Comparison of ENCODE assay signal across 20 cellular contexts in the genomic region with DNA sequence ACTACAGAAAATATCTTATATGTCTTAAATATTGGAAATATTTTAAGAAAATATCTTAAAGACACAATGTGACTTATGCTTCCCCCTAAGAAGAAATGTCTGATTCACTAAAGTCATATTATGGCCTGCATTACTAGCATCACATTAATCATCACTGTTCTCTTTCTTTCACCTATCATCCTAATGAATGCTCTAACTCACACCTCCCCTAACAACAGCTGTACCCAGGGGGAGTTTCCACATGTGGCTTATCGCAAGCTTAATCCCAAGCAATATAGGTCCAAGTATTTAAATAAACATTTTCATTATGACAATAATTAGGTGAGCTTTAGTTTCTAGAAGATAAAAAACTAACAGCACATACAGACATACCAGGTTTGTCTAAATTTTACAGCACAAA. TPM values are rescaled to one million over a fixed set of nuclear protein-coding genes. Genes with fewer than 3 reads are reported as not detected.
DNase-seq lines count a peak whose midpoint lies in the region; ATAC-seq and TF ChIP-seq lines count a peak whose summit lies in the region.
"Had no signal": no experiment of that assay in that cellular context is flagged by ENCODE, and none has a peak within 500 bp of the region (broad histone marks: within the 10 kb centered on the region; RNA-seq: fewer than 3 reads in every experiment).

No MANE protein-coding gene starts in this region.

- H3K9me3 ChIP-seq in endodermal cell (ENCODE audit: control insufficient read depth, low read length): no peaks in the 10 kb centered on the region
- H3K9me3 ChIP-seq: BLaER1, SJCRH30 had no signal

- no peak overlapping the region for H3K27ac ChIP-seq in endodermal cell (ENCODE audit: low read depth, low read length)
- H3K27ac ChIP-seq: 22Rv1, BLaER1, SJCRH30 had no signal

- intact Hi-C loops in posterior cingulate gyrus (cut with DNase I): no loop called here

- H3K27me3 Mint-ChIP-seq in endodermal cell (ENCODE audit: insufficient read depth) (no peaks in the 10 kb centered on the region), nephron (ENCODE audit: low read depth) (no peaks in the 10 kb centered on the region)
- H3K27me3 Mint-ChIP-seq in activated T-helper 17 cell treated with anti-CD3 and anti-CD28 coated beads, Interleukin-2, amount 50 U/mL, for 72 hours: no peaks in the 10 kb centered on the region
- no peaks in the 10 kb centered on the region for H3K27me3 Mint-ChIP-seq in stimulated activated naive B cell treated with anti-CD40 and anti-IgM and Interleukin-4, amounts not matched to agents 10 μg/mL and 1 μg/mL and 100 μg/mL, for 72 hours
- H3K27me3 Mint-ChIP-seq: CD4-positive, alpha-beta memory T cell had no signal

- WGBS in endodermal cell (ENCODE audit: insufficient coverage in 1 of 2, insufficient read length in 1 of 2), 2 experiments: 100% methylated on average over 1 of the region's 1 CpG; no CpG with 5 or more reads in 1 of the 2 experiments

- H3K27ac Mint-ChIP-seq in endodermal cell (peak overlapping the region; percentile 40), nephron (peak overlapping the region; percentile 53 to 81 (median 65))
- no peak overlapping the region for H3K27ac Mint-ChIP-seq in activated T-helper 17 cell treated with anti-CD3 and anti-CD28 coated beads, Interleukin-2, amount 50 U/mL, for 72 hours
- H3K27ac Mint-ChIP-seq in stimulated activated naive B cell treated with anti-CD40 and anti-IgM and Interleukin-4, amounts not matched to agents 10 μg/mL and 1 μg/mL and 100 μg/mL, for 72 hours: no peak overlapping the region

- no peak for ATAC-seq in activated T-helper 17 cell treated with anti-CD3 and anti-CD28 coated beads, Interleukin-2, amount 50 U/mL, for 72 hours (replicated peaks)
- ATAC-seq in stimulated activated naive B cell treated with anti-CD40 and anti-IgM and Interleukin-4, amounts not matched to agents 10 μg/mL and 1 μg/mL and 100 μg/mL, for 72 hours (replicated peaks): no peak

- H3K36me3 Mint-ChIP-seq in endodermal cell (ENCODE audit: low read depth) (peaks cover 48% of the 10 kb centered on the region), nephron (ENCODE audit: low read depth) (peaks cover 57% of the 10 kb centered on the region)
- peaks cover 82% of the 10 kb centered on the region for H3K36me3 Mint-ChIP-seq in activated T-helper 17 cell treated with anti-CD3 and anti-CD28 coated beads, Interleukin-2, amount 50 U/mL, for 72 hours (ENCODE audit: low read depth)
- peaks cover 15 to 39% of the 10 kb centered on the region in 2 donors for H3K36me3 Mint-ChIP-seq in stimulated activated naive B cell treated with anti-CD40 and anti-IgM and Interleukin-4, amounts not matched to agents 10 μg/mL and 1 μg/mL and 100 μg/mL, for 72 hours

- no peak overlapping the region for H3K4me3 ChIP-seq in endodermal cell (ENCODE audit: low read length)
- H3K4me3 ChIP-seq: BLaER1, SJCRH30 had no signal

- DNase-seq in DMS79 treated with DMSO at 0.1 percent for 48 hours (lab: John Stamatoyannopoulos, UW) (peak; percentile 20), DMS79 (lab: John Stamatoyannopoulos, UW) (no peak), RKO (ENCODE audit: low spot score) (peak; percentile 21), endodermal cell (no peak), posterior cingulate gyrus (no peak)
- DNase-seq in stimulated activated naive B cell treated with anti-CD40 and anti-IgM and Interleukin-4, amounts not matched to agents 10 μg/mL and 1 μg/mL and 100 μg/mL, for 72 hours: no peak
- DNase-seq: ACHN; Caco-2; CD4-positive, alpha-beta memory T cell; Kasumi-1; MM.1S; NCI-H1048; NCI-H1417 treated with DMSO at 0.1 percent for 48 hours; NCI-H187; NK-92 treated with Interleukin-12 subunit alpha and Interleukin-12 subunit beta, amount 100 ng/mL, for 24 hours; SJCRH30 had no signal

- H3K4me1 Mint-ChIP-seq in endodermal cell: peaks cover 3% of the 10 kb centered on the region
- H3K4me1 Mint-ChIP-seq in nephron: peaks cover 4% of the 10 kb centered on the region
- H3K4me1 Mint-ChIP-seq in activated T-helper 17 cell treated with anti-CD3 and anti-CD28 coated beads, Interleukin-2, amount 50 U/mL, for 72 hours: peaks cover 3% of the 10 kb centered on the region
- peaks cover 0 to 3% of the 10 kb centered on the region in 2 donors for H3K4me1 Mint-ChIP-seq in stimulated activated naive B cell treated with anti-CD40 and anti-IgM and Interleukin-4, amounts not matched to agents 10 μg/mL and 1 μg/mL and 100 μg/mL, for 72 hours

- H3K4me1 ChIP-seq in endodermal cell (ENCODE audit: control insufficient read depth, insufficient read depth, low read length): no peaks in the 10 kb centered on the region
- H3K4me1 ChIP-seq: Caco-2, SJCRH30 had no signal

- H3K4me3 Mint-ChIP-seq in endodermal cell (no peak overlapping the region), nephron (no peak overlapping the region)
- no peak overlapping the region for H3K4me3 Mint-ChIP-seq in activated T-helper 17 cell treated with anti-CD3 and anti-CD28 coated beads, Interleukin-2, amount 50 U/mL, for 72 hours
- no peak overlapping the region for H3K4me3 Mint-ChIP-seq in stimulated activated naive B cell treated with anti-CD40 and anti-IgM and Interleukin-4, amounts not matched to agents 10 μg/mL and 1 μg/mL and 100 μg/mL, for 72 hours
- H3K4me3 Mint-ChIP-seq: CD4-positive, alpha-beta memory T cell had no signal

- no peaks in the 10 kb centered on the region for H3K9me3 Mint-ChIP-seq in endodermal cell
- H3K9me3 Mint-ChIP-seq in nephron: no peaks in the 10 kb centered on the region
- no peaks in the 10 kb centered on the region for H3K9me3 Mint-ChIP-seq in activated T-helper 17 cell treated with anti-CD3 and anti-CD28 coated beads, Interleukin-2, amount 50 U/mL, for 72 hours
- no peaks in the 10 kb centered on the region for H3K9me3 Mint-ChIP-seq in stimulated activated naive B cell treated with anti-CD40 and anti-IgM and Interleukin-4, amounts not matched to agents 10 μg/mL and 1 μg/mL and 100 μg/mL, for 72 hours
- H3K9me3 Mint-ChIP-seq: CD4-positive, alpha-beta memory T cell had no signal

- peaks cover 40% of the 10 kb centered on the region for H3K36me3 ChIP-seq in endodermal cell (ENCODE audit: control insufficient read depth, insufficient read depth, low read length)

- H3K27me3 ChIP-seq in endodermal cell (ENCODE audit: control insufficient read depth, insufficient read depth, low read length, poor library complexity, severe bottlenecking): no peaks in the 10 kb centered on the region
- H3K27me3 ChIP-seq: BLaER1, SJCRH30 had no signal

- no peak overlapping the region for H3K9ac ChIP-seq in endodermal cell (ENCODE audit: extremely low read depth, low read length, poor library complexity, severe bottlenecking)
- H3K9ac ChIP-seq: BLaER1 had no signal

- no peak for TF ChIP-seq CTCF in endodermal cell (conservative IDR thresholded peaks at IDR 0.05)
- no peak for TF ChIP-seq CTCF in nephron (IDR thresholded peaks at IDR 0.05; ENCODE audit: unreplicated experiment in 3 of 3)

RNA-seq across cellular contexts. Expression of gene REV1, which starts 39.6 kb away (rescaled TPM):
- total RNA-seq in endodermal cell: 10 to 100 TPM; 43.9 to 44.6 TPM
- 28.8 TPM for polyA plus RNA-seq in endodermal cell (2013, experiment 1 of 2)
- 29.3 TPM for polyA plus RNA-seq in endodermal cell (2013, experiment 2 of 2)
- 10 to 100 TPM; 33.1 to 40.1 TPM for total RNA-seq in activated T-helper 17 cell treated with anti-CD3 and anti-CD28 coated beads, Interleukin-2, amount 50 U/mL, for 72 hours

Comparison
In these comparisons a context has a peak if more than half of its experiments do, and no peak if none do; other contexts are left out.
1. DNase-seq: peak in DMS79 treated with DMSO at 0.1 percent for 48 hours (single experiment) and RKO (single experiment); none in DMS79 (single experiment), endodermal cell (single experiment), stimulated activated naive B cell treated with anti-CD40 and anti-IgM and Interleukin-4, amounts not matched to agents 10 μg/mL and 1 μg/mL and 100 μg/mL, for 72 hours (single experiment) and posterior cingulate gyrus (0 of 10).
2. H3K27ac Mint-ChIP-seq: peak in endodermal cell (single experiment) and nephron (3 of 3); none in activated T-helper 17 cell treated with anti-CD3 and anti-CD28 coated beads, Interleukin-2, amount 50 U/mL, for 72 hours (single experiment) and stimulated activated naive B cell treated with anti-CD40 and anti-IgM and Interleukin-4, amounts not matched to agents 10 μg/mL and 1 μg/mL and 100 μg/mL, for 72 hours (single experiment).